1 cellular context compared by ENCODE assay signal in the genomic region with DNA sequence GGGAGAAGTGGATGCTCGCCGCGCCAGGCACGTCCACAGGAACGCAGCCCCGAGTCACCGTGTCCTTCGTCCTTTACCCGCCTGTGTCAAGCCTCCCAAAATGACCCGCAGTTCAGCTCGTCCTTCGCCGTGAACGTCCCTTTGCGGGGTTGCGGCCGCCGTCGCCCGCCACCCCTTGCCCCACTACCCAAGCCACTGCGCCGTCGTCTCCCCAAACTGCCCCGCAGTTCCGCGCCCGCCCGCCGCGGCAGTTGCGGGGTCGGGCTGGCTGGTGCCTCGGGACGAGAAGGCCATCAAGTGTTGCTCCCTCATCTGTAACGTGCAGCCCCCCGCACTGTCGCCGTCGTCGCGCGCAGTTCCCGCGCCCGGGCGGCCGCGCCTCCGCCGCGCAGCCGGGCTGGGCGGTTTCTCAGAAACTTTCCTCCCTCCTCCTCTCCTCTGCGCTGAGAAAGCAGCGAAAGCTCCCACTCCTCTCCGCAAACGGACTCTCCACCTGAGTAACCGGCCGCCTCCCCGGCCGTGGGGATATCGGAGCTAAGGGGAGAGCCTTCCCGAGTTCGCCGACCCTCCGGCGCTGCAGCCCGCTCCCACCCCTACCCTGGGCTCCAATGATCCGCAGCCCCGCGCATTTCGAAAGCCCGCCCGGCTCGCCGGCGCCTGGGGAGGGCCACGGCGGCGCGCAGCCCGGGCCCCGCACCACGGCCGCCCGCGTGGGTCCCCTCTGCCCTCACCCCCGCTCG.
A peak's percentile ranks its signal among the peaks of the same experiment; 100 is the strongest.
TF ChIP-seq lines count a peak whose summit lies in the region.

No MANE protein-coding gene starts in this region.

TF ChIP-seq in GM12878, 131 proteins besides CTCF, POLR2A, EP300 and RAD21 (continued from another document and continues in another):
- TF ChIP-seq, protein P1, sequence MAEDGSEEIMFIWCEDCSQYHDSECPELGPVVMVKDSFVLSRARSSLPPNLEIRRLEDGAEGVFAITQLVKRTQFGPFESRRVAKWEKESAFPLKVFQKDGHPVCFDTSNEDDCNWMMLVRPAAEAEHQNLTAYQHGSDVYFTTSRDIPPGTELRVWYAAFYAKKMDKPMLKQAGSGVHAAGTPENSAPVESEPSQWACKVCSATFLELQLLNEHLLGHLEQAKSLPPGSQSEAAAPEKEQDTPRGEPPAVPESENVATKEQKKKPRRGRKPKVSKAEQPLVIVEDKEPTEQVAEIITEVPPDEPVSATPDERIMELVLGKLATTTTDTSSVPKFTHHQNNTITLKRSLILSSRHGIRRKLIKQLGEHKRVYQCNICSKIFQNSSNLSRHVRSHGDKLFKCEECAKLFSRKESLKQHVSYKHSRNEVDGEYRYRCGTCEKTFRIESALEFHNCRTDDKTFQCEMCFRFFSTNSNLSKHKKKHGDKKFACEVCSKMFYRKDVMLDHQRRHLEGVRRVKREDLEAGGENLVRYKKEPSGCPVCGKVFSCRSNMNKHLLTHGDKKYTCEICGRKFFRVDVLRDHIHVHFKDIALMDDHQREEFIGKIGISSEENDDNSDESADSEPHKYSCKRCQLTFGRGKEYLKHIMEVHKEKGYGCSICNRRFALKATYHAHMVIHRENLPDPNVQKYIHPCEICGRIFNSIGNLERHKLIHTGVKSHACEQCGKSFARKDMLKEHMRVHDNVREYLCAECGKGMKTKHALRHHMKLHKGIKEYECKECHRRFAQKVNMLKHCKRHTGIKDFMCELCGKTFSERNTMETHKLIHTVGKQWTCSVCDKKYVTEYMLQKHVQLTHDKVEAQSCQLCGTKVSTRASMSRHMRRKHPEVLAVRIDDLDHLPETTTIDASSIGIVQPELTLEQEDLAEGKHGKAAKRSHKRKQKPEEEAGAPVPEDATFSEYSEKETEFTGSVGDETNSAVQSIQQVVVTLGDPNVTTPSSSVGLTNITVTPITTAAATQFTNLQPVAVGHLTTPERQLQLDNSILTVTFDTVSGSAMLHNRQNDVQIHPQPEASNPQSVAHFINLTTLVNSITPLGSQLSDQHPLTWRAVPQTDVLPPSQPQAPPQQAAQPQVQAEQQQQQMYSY (CRISPR knock-in tag; IDR thresholded peaks at IDR 0.05) = no peak
- TF ChIP-seq EED (IDR thresholded peaks at IDR 0.05; ENCODE audit: low read depth) = no peak
- TF ChIP-seq, protein P2, sequence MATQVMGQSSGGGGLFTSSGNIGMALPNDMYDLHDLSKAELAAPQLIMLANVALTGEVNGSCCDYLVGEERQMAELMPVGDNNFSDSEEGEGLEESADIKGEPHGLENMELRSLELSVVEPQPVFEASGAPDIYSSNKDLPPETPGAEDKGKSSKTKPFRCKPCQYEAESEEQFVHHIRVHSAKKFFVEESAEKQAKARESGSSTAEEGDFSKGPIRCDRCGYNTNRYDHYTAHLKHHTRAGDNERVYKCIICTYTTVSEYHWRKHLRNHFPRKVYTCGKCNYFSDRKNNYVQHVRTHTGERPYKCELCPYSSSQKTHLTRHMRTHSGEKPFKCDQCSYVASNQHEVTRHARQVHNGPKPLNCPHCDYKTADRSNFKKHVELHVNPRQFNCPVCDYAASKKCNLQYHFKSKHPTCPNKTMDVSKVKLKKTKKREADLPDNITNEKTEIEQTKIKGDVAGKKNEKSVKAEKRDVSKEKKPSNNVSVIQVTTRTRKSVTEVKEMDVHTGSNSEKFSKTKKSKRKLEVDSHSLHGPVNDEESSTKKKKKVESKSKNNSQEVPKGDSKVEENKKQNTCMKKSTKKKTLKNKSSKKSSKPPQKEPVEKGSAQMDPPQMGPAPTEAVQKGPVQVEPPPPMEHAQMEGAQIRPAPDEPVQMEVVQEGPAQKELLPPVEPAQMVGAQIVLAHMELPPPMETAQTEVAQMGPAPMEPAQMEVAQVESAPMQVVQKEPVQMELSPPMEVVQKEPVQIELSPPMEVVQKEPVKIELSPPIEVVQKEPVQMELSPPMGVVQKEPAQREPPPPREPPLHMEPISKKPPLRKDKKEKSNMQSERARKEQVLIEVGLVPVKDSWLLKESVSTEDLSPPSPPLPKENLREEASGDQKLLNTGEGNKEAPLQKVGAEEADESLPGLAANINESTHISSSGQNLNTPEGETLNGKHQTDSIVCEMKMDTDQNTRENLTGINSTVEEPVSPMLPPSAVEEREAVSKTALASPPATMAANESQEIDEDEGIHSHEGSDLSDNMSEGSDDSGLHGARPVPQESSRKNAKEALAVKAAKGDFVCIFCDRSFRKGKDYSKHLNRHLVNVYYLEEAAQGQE (IDR thresholded peaks at IDR 0.05; ENCODE audit: low read depth, low read length) = no peak
- TF ChIP-seq, protein P3, sequence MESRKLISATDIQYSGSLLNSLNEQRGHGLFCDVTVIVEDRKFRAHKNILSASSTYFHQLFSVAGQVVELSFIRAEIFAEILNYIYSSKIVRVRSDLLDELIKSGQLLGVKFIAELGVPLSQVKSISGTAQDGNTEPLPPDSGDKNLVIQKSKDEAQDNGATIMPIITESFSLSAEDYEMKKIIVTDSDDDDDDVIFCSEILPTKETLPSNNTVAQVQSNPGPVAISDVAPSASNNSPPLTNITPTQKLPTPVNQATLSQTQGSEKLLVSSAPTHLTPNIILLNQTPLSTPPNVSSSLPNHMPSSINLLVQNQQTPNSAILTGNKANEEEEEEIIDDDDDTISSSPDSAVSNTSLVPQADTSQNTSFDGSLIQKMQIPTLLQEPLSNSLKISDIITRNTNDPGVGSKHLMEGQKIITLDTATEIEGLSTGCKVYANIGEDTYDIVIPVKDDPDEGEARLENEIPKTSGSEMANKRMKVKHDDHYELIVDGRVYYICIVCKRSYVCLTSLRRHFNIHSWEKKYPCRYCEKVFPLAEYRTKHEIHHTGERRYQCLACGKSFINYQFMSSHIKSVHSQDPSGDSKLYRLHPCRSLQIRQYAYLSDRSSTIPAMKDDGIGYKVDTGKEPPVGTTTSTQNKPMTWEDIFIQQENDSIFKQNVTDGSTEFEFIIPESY (IDR thresholded peaks at IDR 0.05) = no peak
- TF ChIP-seq DPF2 (IDR thresholded peaks at IDR 0.05) = no peak
- TF ChIP-seq, protein P4, sequence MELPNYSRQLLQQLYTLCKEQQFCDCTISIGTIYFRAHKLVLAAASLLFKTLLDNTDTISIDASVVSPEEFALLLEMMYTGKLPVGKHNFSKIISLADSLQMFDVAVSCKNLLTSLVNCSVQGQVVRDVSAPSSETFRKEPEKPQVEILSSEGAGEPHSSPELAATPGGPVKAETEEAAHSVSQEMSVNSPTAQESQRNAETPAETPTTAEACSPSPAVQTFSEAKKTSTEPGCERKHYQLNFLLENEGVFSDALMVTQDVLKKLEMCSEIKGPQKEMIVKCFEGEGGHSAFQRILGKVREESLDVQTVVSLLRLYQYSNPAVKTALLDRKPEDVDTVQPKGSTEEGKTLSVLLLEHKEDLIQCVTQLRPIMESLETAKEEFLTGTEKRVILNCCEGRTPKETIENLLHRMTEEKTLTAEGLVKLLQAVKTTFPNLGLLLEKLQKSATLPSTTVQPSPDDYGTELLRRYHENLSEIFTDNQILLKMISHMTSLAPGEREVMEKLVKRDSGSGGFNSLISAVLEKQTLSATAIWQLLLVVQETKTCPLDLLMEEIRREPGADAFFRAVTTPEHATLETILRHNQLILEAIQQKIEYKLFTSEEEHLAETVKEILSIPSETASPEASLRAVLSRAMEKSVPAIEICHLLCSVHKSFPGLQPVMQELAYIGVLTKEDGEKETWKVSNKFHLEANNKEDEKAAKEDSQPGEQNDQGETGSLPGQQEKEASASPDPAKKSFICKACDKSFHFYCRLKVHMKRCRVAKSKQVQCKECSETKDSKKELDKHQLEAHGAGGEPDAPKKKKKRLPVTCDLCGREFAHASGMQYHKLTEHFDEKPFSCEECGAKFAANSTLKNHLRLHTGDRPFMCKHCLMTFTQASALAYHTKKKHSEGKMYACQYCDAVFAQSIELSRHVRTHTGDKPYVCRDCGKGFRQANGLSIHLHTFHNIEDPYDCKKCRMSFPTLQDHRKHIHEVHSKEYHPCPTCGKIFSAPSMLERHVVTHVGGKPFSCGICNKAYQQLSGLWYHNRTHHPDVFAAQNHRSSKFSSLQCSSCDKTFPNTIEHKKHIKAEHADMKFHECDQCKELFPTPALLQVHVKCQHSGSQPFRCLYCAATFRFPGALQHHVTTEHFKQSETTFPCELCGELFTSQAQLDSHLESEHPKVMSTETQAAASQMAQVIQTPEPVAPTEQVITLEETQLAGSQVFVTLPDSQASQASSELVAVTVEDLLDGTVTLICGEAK (IDR thresholded peaks at IDR 0.05; ENCODE audit: borderline replicate concordance) = no peak
- TF ChIP-seq, protein P5, sequence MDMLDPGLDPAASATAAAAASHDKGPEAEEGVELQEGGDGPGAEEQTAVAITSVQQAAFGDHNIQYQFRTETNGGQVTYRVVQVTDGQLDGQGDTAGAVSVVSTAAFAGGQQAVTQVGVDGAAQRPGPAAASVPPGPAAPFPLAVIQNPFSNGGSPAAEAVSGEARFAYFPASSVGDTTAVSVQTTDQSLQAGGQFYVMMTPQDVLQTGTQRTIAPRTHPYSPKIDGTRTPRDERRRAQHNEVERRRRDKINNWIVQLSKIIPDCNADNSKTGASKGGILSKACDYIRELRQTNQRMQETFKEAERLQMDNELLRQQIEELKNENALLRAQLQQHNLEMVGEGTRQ (IDR thresholded peaks at IDR 0.05; ENCODE audit: borderline replicate concordance, low read depth, low read length) = no peak
- TF ChIP-seq, protein P6, sequence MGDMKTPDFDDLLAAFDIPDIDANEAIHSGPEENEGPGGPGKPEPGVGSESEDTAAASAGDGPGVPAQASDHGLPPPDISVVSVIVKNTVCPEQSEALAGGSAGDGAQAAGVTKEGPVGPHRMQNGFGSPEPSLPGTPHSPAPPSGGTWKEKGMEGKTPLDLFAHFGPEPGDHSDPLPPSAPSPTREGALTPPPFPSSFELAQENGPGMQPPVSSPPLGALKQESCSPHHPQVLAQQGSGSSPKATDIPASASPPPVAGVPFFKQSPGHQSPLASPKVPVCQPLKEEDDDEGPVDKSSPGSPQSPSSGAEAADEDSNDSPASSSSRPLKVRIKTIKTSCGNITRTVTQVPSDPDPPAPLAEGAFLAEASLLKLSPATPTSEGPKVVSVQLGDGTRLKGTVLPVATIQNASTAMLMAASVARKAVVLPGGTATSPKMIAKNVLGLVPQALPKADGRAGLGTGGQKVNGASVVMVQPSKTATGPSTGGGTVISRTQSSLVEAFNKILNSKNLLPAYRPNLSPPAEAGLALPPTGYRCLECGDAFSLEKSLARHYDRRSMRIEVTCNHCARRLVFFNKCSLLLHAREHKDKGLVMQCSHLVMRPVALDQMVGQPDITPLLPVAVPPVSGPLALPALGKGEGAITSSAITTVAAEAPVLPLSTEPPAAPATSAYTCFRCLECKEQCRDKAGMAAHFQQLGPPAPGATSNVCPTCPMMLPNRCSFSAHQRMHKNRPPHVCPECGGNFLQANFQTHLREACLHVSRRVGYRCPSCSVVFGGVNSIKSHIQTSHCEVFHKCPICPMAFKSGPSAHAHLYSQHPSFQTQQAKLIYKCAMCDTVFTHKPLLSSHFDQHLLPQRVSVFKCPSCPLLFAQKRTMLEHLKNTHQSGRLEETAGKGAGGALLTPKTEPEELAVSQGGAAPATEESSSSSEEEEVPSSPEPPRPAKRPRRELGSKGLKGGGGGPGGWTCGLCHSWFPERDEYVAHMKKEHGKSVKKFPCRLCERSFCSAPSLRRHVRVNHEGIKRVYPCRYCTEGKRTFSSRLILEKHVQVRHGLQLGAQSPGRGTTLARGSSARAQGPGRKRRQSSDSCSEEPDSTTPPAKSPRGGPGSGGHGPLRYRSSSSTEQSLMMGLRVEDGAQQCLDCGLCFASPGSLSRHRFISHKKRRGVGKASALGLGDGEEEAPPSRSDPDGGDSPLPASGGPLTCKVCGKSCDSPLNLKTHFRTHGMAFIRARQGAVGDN (IDR thresholded peaks at IDR 0.05) = peak; percentile 58; the same call in 1 of the 2 replicates
- TF ChIP-seq NFIC (IDR thresholded peaks at IDR 0.05; ENCODE audit: low read depth, low read length) = no peak
- TF ChIP-seq RCOR1 (conservative IDR thresholded peaks at IDR 0.05; ENCODE audit: low read depth, low read length) = no peak
- no peak for TF ChIP-seq ASH2L (IDR thresholded peaks at IDR 0.05; ENCODE audit: borderline replicate concordance, low read depth)
- peak; percentile 67 for TF ChIP-seq BACH1 (IDR thresholded peaks at IDR 0.05; ENCODE audit: borderline replicate concordance)
- TF ChIP-seq HDGF (IDR thresholded peaks at IDR 0.05) = no peak
- no peak for TF ChIP-seq ATF7 (IDR thresholded peaks at IDR 0.05; ENCODE audit: low read depth)
- no peak for TF ChIP-seq RFX5 (IDR thresholded peaks at IDR 0.05; ENCODE audit: low read depth, low read length)
- no peak for TF ChIP-seq HCFC1 (IDR thresholded peaks at IDR 0.05; ENCODE audit: low read length)
- TF ChIP-seq KLF5 (IDR thresholded peaks at IDR 0.05; ENCODE audit: partially characterized antibody) = no peak
- TF ChIP-seq RB1 (IDR thresholded peaks at IDR 0.05; ENCODE audit: borderline replicate concordance) = 0 out of 2 replicates have a peak, but pooled peaks have one; percentile 30
- no peak for TF ChIP-seq ZNF24 (IDR thresholded peaks at IDR 0.05)
- no peak for TF ChIP-seq BMI1 (IDR thresholded peaks at IDR 0.05; ENCODE audit: borderline replicate concordance)
- peak; percentile 76; the same call in 1 of the 2 replicates for TF ChIP-seq GATAD2B (conservative IDR thresholded peaks at IDR 0.05; ENCODE audit: low read depth)
- TF ChIP-seq NFYA (IDR thresholded peaks at IDR 0.05; ENCODE audit: borderline replicate concordance, low read depth, low read length) = no peak
- TF ChIP-seq, protein P7, sequence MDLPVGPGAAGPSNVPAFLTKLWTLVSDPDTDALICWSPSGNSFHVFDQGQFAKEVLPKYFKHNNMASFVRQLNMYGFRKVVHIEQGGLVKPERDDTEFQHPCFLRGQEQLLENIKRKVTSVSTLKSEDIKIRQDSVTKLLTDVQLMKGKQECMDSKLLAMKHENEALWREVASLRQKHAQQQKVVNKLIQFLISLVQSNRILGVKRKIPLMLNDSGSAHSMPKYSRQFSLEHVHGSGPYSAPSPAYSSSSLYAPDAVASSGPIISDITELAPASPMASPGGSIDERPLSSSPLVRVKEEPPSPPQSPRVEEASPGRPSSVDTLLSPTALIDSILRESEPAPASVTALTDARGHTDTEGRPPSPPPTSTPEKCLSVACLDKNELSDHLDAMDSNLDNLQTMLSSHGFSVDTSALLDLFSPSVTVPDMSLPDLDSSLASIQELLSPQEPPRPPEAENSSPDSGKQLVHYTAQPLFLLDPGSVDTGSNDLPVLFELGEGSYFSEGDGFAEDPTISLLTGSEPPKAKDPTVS (IDR thresholded peaks at IDR 0.05; ENCODE audit: low read depth, low read length) = no peak
- no peak for TF ChIP-seq ZBED1 (IDR thresholded peaks at IDR 0.05; ENCODE audit: borderline replicate concordance)
- peak; percentile 38 for TF ChIP-seq HDAC6 (IDR thresholded peaks at IDR 0.05; ENCODE audit: unreplicated experiment)
- TF ChIP-seq ZSCAN29 (IDR thresholded peaks at IDR 0.05) = no peak
- peak; percentile 8; the same call in 1 of the 2 replicates for TF ChIP-seq TAF1 (IDR thresholded peaks at IDR 0.05; ENCODE audit: borderline replicate concordance, low read depth, low read length)
- no peak for TF ChIP-seq RUNX3 (IDR thresholded peaks at IDR 0.05; ENCODE audit: low read length)
- no peak for TF ChIP-seq CREB1 (IDR thresholded peaks at IDR 0.05; ENCODE audit: low read depth)
- no peak for TF ChIP-seq BCL11A (IDR thresholded peaks at IDR 0.05; ENCODE audit: low read depth, low read length)
- TF ChIP-seq, protein P8, sequence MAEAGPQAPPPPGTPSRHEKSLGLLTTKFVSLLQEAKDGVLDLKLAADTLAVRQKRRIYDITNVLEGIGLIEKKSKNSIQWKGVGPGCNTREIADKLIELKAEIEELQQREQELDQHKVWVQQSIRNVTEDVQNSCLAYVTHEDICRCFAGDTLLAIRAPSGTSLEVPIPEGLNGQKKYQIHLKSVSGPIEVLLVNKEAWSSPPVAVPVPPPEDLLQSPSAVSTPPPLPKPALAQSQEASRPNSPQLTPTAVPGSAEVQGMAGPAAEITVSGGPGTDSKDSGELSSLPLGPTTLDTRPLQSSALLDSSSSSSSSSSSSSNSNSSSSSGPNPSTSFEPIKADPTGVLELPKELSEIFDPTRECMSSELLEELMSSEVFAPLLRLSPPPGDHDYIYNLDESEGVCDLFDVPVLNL (IDR thresholded peaks at IDR 0.05; ENCODE audit: low read depth, low read length) = no peak; the same call in 1 of the 2 replicates
- peak; percentile 48; the same call in 1 of the 2 replicates for TF ChIP-seq SIN3A (IDR thresholded peaks at IDR 0.05; ENCODE audit: low read depth, low read length)
- no peak for TF ChIP-seq KDM1A (IDR thresholded peaks at IDR 0.05; ENCODE audit: borderline replicate concordance)
- TF ChIP-seq CBX3 (IDR thresholded peaks at IDR 0.05; ENCODE audit: borderline replicate concordance, low read depth) = no peak
